Comparison of ENCODE assay signal across 24 cellular contexts in the genomic region with DNA sequence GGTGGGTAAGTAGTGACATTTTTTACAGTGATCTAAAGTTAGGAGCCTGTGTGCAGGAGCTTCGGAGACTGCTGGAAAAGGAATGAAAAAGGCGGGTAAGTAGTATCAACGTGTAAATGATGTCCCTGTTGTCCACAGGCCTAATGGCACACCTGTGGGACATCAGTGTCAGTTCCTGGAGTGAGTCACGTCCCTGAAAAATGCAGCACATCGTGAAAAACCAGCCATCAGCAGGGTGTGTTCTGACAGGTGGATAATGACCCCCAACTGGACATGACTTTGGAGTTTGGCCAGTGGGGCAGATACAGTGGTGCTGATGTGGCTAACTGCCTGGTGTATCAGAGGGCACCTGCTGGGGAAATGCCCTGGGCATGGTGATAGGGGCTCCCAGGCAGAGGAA. TPM values are rescaled to one million over a fixed set of nuclear protein-coding genes. Genes with fewer than 3 reads are reported as not detected.
DNase-seq lines count a peak whose midpoint lies in the region; FAIRE-seq and TF ChIP-seq lines count a peak whose summit lies in the region.
"Had no signal": no experiment of that assay in that cellular context is flagged by ENCODE, and none has a peak within 500 bp of the region (broad histone marks: within the 10 kb centered on the region; RNA-seq: fewer than 3 reads in every experiment).

No MANE protein-coding gene starts in this region.

- H3K79me1 ChIP-seq in neuronal stem cell (ENCODE audit: low read depth, low read length), result no peaks in the 10 kb centered on the region

- no peak overlapping the region for H3K18ac ChIP-seq in neuronal stem cell (ENCODE audit: low read length)

- in situ Hi-C loops in mammary epithelial cell (cut with MboI; ENCODE audit: low sequenced_read_pairs in 2 of 2) (no loop called here), G401 (cut with HindIII; ENCODE audit: low sequenced_read_pairs) (no loop called here)

- H3K9ac ChIP-seq in mammary epithelial cell (ENCODE audit: insufficient read depth, low read length) (no peak overlapping the region), neuronal stem cell (ENCODE audit: low read depth, low read length, poor library complexity) (no peak overlapping the region)
- H3K9ac ChIP-seq: SK-N-SH had no signal

- H3K27ac Mint-ChIP-seq in MCF 10A (ENCODE audit: low read depth, unreplicated experiment), result peak overlapping the region; percentile 2

- H3K4me3 Mint-ChIP-seq in MCF 10A (ENCODE audit: unreplicated experiment), result no peak overlapping the region

- H2BK120ac ChIP-seq in neuronal stem cell (ENCODE audit: low read depth, low read length), result no peak overlapping the region

- H3K23ac ChIP-seq in neuronal stem cell (ENCODE audit: low read depth, low read length, poor library complexity), result no peak overlapping the region

- H3K27ac ChIP-seq in mammary epithelial cell (ENCODE audit: insufficient read depth, low read depth, low read length) (no peak overlapping the region), neuronal stem cell (replicated peaks; ENCODE audit: low read length) (no peak overlapping the region)

- H3K4ac ChIP-seq in neuronal stem cell (ENCODE audit: low read length), result no peak overlapping the region

- no peaks in the 10 kb centered on the region for H3K9me3 ChIP-seq in mammary epithelial cell (replicated peaks; ENCODE audit: insufficient read depth, low read length)
- H3K9me3 ChIP-seq in neuronal stem cell (replicated peaks in 1 of 2; ENCODE audit: control insufficient read depth in 2 of 2, insufficient read depth in 1 of 2, low read depth in 1 of 2, low read length in 2 of 2), result no peaks in the 10 kb centered on the region
- H3K9me3 ChIP-seq: BE2C, SK-N-SH had no signal

- no peaks in the 10 kb centered on the region for H3K4me1 Mint-ChIP-seq in MCF 10A (ENCODE audit: insufficient read depth, unreplicated experiment)

- no peak overlapping the region for H4K91ac ChIP-seq in neuronal stem cell (ENCODE audit: low read depth, low read length, poor library complexity)

- no peaks in the 10 kb centered on the region for H3K79me2 ChIP-seq in mammary epithelial cell (ENCODE audit: insufficient read depth, low read length)

- H4K20me1 ChIP-seq in mammary epithelial cell (ENCODE audit: insufficient read depth, low read length), result no peaks in the 10 kb centered on the region

- no peak overlapping the region for H2AK5ac ChIP-seq in neuronal stem cell (ENCODE audit: low read depth, low read length)

- H4K8ac ChIP-seq in neuronal stem cell (ENCODE audit: low read depth, low read length), result no peak overlapping the region

- intact Hi-C loops in MCF 10A (cut with micrococcal nuclease) (no loop called here), mammary epithelial cell (cut with micrococcal nuclease) (no loop called here)

- H2BK5ac ChIP-seq in neuronal stem cell (ENCODE audit: low read length), result peak overlapping the region; percentile 19

- no peak overlapping the region for H2BK15ac ChIP-seq in neuronal stem cell (ENCODE audit: low read length)

- no peak overlapping the region for H3K14ac ChIP-seq in neuronal stem cell (ENCODE audit: low read length)

- H3K36me3 Mint-ChIP-seq in MCF 10A (ENCODE audit: insufficient read depth, unreplicated experiment), result peaks cover 13% of the 10 kb centered on the region

- peaks cover 4% of the 10 kb centered on the region for H3K36me3 ChIP-seq in mammary epithelial cell (ENCODE audit: insufficient read depth, low read length)
- peaks cover 1% of the 10 kb centered on the region for H3K36me3 ChIP-seq in bronchial epithelial cell (ENCODE audit: control insufficient read depth, insufficient read depth, low read length)
- H3K36me3 ChIP-seq in neuronal stem cell (replicated peaks in 1 of 2; ENCODE audit: control insufficient read depth in 2 of 2, insufficient read depth in 2 of 2, low read length in 2 of 2), result peaks cover 0 to 5% of the 10 kb centered on the region in 2 donors
- H3K36me3 ChIP-seq: BE2C had no signal

- no peak for TF ChIP-seq CTCF in MCF 10A (IDR thresholded peaks at IDR 0.05; ENCODE audit: unreplicated experiment)
- TF ChIP-seq CTCF in mammary epithelial cell (conservative IDR thresholded peaks at IDR 0.05 in 1 of 2, IDR thresholded peaks at IDR 0.05 in 1 of 2; ENCODE audit: extremely low read depth in 1 of 2, insufficient read depth in 1 of 2, low read depth in 1 of 2, low read length in 2 of 2), result no peak
- no peak for TF ChIP-seq CTCF in bronchial epithelial cell (IDR thresholded peaks at IDR 0.05; ENCODE audit: insufficient read depth, low read length, severe bottlenecking)

- DNase-seq in MCF 10A (ENCODE audit: unreplicated experiment) (no peak), mammary epithelial cell (no peak), bronchial epithelial cell (ENCODE audit: low read depth) (no peak), neuronal stem cell (ENCODE audit: low spot score) (no peak), NCI-H2029 (lab: John Stamatoyannopoulos, UW) (no peak), G401 (ENCODE audit: low spot score) (no peak), NCI-H1930 (lab: John Stamatoyannopoulos, UW) (no peak)
- DNase-seq: 8988T, ACHN, BE2C, H7, KBM-7, NCI-H1048, NCI-H1417, NCI-H1694, NCI-H2081 treated with DMSO at 0.1 percent for 48 hours, NCI-H2171, NCI-H226, NCI-H510A, NCI-H69, SK-N-SH had no signal

- H3K9me3 Mint-ChIP-seq in MCF 10A (ENCODE audit: unreplicated experiment), result no peaks in the 10 kb centered on the region

- peak; percentile 43 for FAIRE-seq in bronchial epithelial cell (lab: Jason Lieb, UNC)
- FAIRE-seq: D721Med, GM18507, HTR-8/SVneo had no signal

- H3K4me2 ChIP-seq in mammary epithelial cell (ENCODE audit: insufficient read depth, low read depth, low read length) (no peak overlapping the region), neuronal stem cell (ENCODE audit: insufficient read depth, low read length, poor library complexity, severe bottlenecking) (no peak overlapping the region)
- H3K4me2 ChIP-seq: SK-N-SH had no signal

- dilution Hi-C loops in mammary epithelial cell (cut with HindIII; ENCODE audit: low sequenced_read_pairs), result no loop called here

- POLR2A ChIA-PET in MCF 10A (lab: Yijun Ruan, JAX), result interaction anchor here (1.4 kb wide), 1 partner anchor 11 kb away, joined by 4 read pairs; no protein-coding TSS in a partner anchor

- 90% methylated on average over 5 of the region's 5 CpGs for WGBS in mammary epithelial cell (ENCODE audit: low coverage, missing lambda C conversion rate)
- WGBS in neuronal stem cell (ENCODE audit: extremely low coverage in 2 of 2, insufficient read length in 2 of 2, insufficient replicate concordance in 1 of 2), 2 donors, result no CpG with 5 or more reads among the region's 5 CpGs

- no peaks in the 10 kb centered on the region for H3K27me3 Mint-ChIP-seq in MCF 10A (ENCODE audit: insufficient read depth, unreplicated experiment)

- H3K4me3 ChIP-seq in mammary epithelial cell (replicated peaks in 1 of 3; ENCODE audit: insufficient read depth in 1 of 3, low read depth in 2 of 3, low read length in 3 of 3) (no peak overlapping the region), bronchial epithelial cell (ENCODE audit: low read depth, low read length) (no peak overlapping the region), neuronal stem cell (ENCODE audit: low read length in 2 of 2) (no peak overlapping the region)

- no peak overlapping the region for H2BK12ac ChIP-seq in neuronal stem cell (ENCODE audit: low read length)

- CTCF ChIA-PET in MCF 10A (lab: Yijun Ruan, JAX), result interaction anchor here (0.6 kb wide), 1 partner anchor 228 kb away, joined by 3 read pairs; no protein-coding TSS in a partner anchor
- CTCF ChIA-PET in mammary epithelial cell (lab: Charles Lee; ENCODE audit: low non-redundant PET), result no interaction called here

- H3K27me3 ChIP-seq in mammary epithelial cell (ENCODE audit: insufficient read depth, low read length) (no peaks in the 10 kb centered on the region), bronchial epithelial cell (ENCODE audit: control insufficient read depth, insufficient read depth, low read length) (no peaks in the 10 kb centered on the region), neuronal stem cell (ENCODE audit: control insufficient read depth in 3 of 3, insufficient read depth in 3 of 3, low read depth in 1 of 3, low read length in 3 of 3) (no peaks in the 10 kb centered on the region)
- H3K27me3 ChIP-seq: BE2C had no signal

- H2AFZ ChIP-seq in mammary epithelial cell (ENCODE audit: low read depth, low read length) (no peak overlapping the region), neuronal stem cell (ENCODE audit: low read length) (no peak overlapping the region)

- BruUV-seq in MCF 10A (replicated peaks; lab: Mats Ljungman, UMichigan) (no TSS peak), mammary epithelial cell (replicated peaks; lab: Mats Ljungman, UMichigan) (no TSS peak)

- H3K4me1 ChIP-seq in mammary epithelial cell (ENCODE audit: insufficient read depth, low read length), result no peaks in the 10 kb centered on the region
- H3K4me1 ChIP-seq in neuronal stem cell (ENCODE audit: control insufficient read depth in 2 of 2, insufficient read depth in 1 of 2, low read depth in 1 of 2, low read length in 2 of 2), result peaks cover 0 to 9% of the 10 kb centered on the region in 2 donors
- H3K4me1 ChIP-seq: BE2C had no signal

RNA-seq across cellular contexts. Expression of gene PRDM15, which starts 12.0 kb away (rescaled TPM):
- total RNA-seq in MCF 10A (2022) (5.2 and 5.7 TPM in 2 replicates), mammary epithelial cell (1 to 10 TPM; 7.2 to 8.1 TPM), bronchial epithelial cell (6.1 and 9.7 TPM in 2 replicates)
- polyA plus RNA-seq in mammary epithelial cell, result 5.8 TPM
- 29.5 TPM for polyA minus RNA-seq in mammary epithelial cell
- polyA plus RNA-seq in neuronal stem cell (2013, experiment 1 of 2), result 4.5 TPM
- 4.3 TPM for polyA plus RNA-seq in neuronal stem cell (2013, experiment 2 of 2)
- 2.8 and 5.4 TPM in 2 replicates for total RNA-seq in G401 (2014; rRNA removed; shearing (Covaris generic))
